22 cellular contexts compared by ENCODE assay signal in the genomic region with DNA sequence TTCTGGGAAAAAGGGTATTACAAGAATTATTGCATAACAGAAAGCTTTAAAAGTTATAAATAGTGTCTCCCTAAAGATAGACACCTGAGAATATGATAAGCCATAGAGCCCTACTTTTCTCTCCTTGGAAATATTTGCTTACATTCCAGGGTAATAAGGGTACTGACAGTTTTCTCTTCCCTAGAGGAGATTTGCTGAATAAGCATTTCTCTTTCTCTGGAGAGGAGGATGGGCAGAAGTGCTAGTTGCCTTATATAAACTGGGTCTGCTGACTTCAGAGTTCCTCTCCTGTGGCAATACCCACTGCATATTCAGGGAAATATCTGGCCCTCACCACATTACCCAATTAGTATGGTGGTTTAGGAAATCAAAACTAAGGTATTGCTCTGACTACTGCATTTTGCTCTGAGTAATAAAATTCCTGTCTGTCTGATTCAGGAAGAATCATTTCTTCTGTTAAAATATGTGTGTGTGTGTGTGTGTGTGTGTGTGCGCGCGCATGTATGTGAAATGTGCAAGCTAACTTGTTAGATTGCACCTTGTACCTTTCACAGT.
DNase-seq lines count a peak whose midpoint lies in the region; ATAC-seq and TF ChIP-seq lines count a peak whose summit lies in the region.
"Had no signal": no experiment of that assay in that cellular context is flagged by ENCODE, and none has a peak within 500 bp of the region (broad histone marks: within the 10 kb centered on the region; RNA-seq: fewer than 3 reads in every experiment).

No MANE protein-coding gene starts in this region.

- no peaks in the 10 kb centered on the region for H3K9me3 Mint-ChIP-seq in endodermal cell

- no peak for ATAC-seq in HG03457 (IDR thresholded peaks at IDR 0.05; ENCODE audit: unreplicated experiment)
- ATAC-seq in HG03039 (IDR thresholded peaks at IDR 0.05; ENCODE audit: unreplicated experiment), result no peak
- ATAC-seq: naive thymus-derived CD8-positive, alpha-beta T cell had no signal

- H3K36me3 ChIP-seq in endodermal cell (ENCODE audit: control insufficient read depth, insufficient read depth, low read length), result no peaks in the 10 kb centered on the region
- H3K36me3 ChIP-seq: ascending aorta, BLaER1, prostate gland, thoracic aorta had no signal

- no peak overlapping the region for H3K27ac Mint-ChIP-seq in endodermal cell
- H3K27ac Mint-ChIP-seq: memory B cell; naive thymus-derived CD8-positive, alpha-beta T cell had no signal

- TF ChIP-seq CTCF in RWPE1 (conservative IDR thresholded peaks at IDR 0.05; ENCODE audit: low read depth) (no peak), endodermal cell (conservative IDR thresholded peaks at IDR 0.05) (no peak)

- H3K27ac ChIP-seq in RWPE1, result no peak overlapping the region
- peak overlapping the region; percentile 29 for H3K27ac ChIP-seq in epithelial cell of prostate
- no peak overlapping the region for H3K27ac ChIP-seq in endodermal cell (ENCODE audit: low read depth, low read length)
- H3K27ac ChIP-seq: ascending aorta, BLaER1, prostate gland, thoracic aorta, VCaP had no signal

- H3K9ac ChIP-seq in endodermal cell (ENCODE audit: extremely low read depth, low read length, poor library complexity, severe bottlenecking), result no peak overlapping the region
- H3K9ac ChIP-seq: BLaER1 had no signal

- H3K27me3 ChIP-seq in endodermal cell (ENCODE audit: control insufficient read depth, insufficient read depth, low read length, poor library complexity, severe bottlenecking), result no peaks in the 10 kb centered on the region
- H3K27me3 ChIP-seq: ascending aorta, BLaER1 had no signal

- 72% methylated on average over 3 of the region's 3 CpGs; no CpG with 5 or more reads in 1 of the 2 experiments for WGBS in endodermal cell (ENCODE audit: insufficient coverage in 1 of 2, insufficient read length in 1 of 2), 2 experiments

- H3K4me3 ChIP-seq in endodermal cell (ENCODE audit: low read length), result no peak overlapping the region
- H3K4me3 ChIP-seq: ascending aorta, BLaER1, prostate gland, thoracic aorta had no signal

- H3K4me1 Mint-ChIP-seq in endodermal cell, result no peaks in the 10 kb centered on the region
- H3K4me1 Mint-ChIP-seq: memory B cell; naive thymus-derived CD8-positive, alpha-beta T cell had no signal

- CTCF ChIA-PET in RWPE1 (lab: Yijun Ruan, JAX), result no interaction called here

- POLR2A ChIA-PET in RWPE1 (lab: Yijun Ruan, JAX; ENCODE audit: low non-redundant PET), result no interaction called here

- H3K27me3 Mint-ChIP-seq in endodermal cell (ENCODE audit: insufficient read depth), result no peaks in the 10 kb centered on the region
- H3K27me3 Mint-ChIP-seq: memory B cell; naive thymus-derived CD8-positive, alpha-beta T cell had no signal

- H3K4me1 ChIP-seq in endodermal cell (ENCODE audit: control insufficient read depth, insufficient read depth, low read length), result no peaks in the 10 kb centered on the region
- H3K4me1 ChIP-seq: ascending aorta, BLaER1, prostate gland had no signal

- DNase-seq in GM04504 (ENCODE audit: low read depth) (peak; percentile 3), RWPE1 (ENCODE audit: low spot score) (peak; percentile 1), epithelial cell of prostate (ENCODE audit: low read depth, low spot score) (peak; percentile 73), renal cortical epithelial cell (ENCODE audit: low read depth) (peak; percentile 54), endodermal cell (no peak), DMS79 (lab: John Stamatoyannopoulos, UW) (no peak)
- DNase-seq: activated CD4-positive, alpha-beta T cell treated with anti-CD3 and anti-CD28 coated beads, Interleukin-2, amount 50 U/mL, for 4 hours; activated naive CD4-positive, alpha-beta T cell treated with Interleukin-2 at 50 U/mL for 16 hours; cortex of kidney; naive thymus-derived CD8-positive, alpha-beta T cell; NCI-H2029; NCI-H524; SHP77; T-helper 1 cell had no signal

- no peaks in the 10 kb centered on the region for H3K9me3 ChIP-seq in endodermal cell (ENCODE audit: control insufficient read depth, low read length)
- H3K9me3 ChIP-seq: ascending aorta, BLaER1, prostate gland, thoracic aorta had no signal

- H3K4me3 Mint-ChIP-seq in endodermal cell, result no peak overlapping the region
- H3K4me3 Mint-ChIP-seq: memory B cell; naive thymus-derived CD8-positive, alpha-beta T cell had no signal

- H3K36me3 Mint-ChIP-seq in endodermal cell (ENCODE audit: low read depth), result no peaks in the 10 kb centered on the region
- H3K36me3 Mint-ChIP-seq: memory B cell; naive thymus-derived CD8-positive, alpha-beta T cell had no signal

Comparison
In these comparisons a context has a peak if more than half of its experiments do, and no peak if none do; other contexts are left out.
1. DNase-seq: peak in GM04504 (single experiment), RWPE1 (single experiment), epithelial cell of prostate (single experiment) and renal cortical epithelial cell (single experiment); none in endodermal cell (single experiment) and DMS79 (single experiment).